6 cellular contexts compared by ENCODE assay signal in the genomic region with DNA sequence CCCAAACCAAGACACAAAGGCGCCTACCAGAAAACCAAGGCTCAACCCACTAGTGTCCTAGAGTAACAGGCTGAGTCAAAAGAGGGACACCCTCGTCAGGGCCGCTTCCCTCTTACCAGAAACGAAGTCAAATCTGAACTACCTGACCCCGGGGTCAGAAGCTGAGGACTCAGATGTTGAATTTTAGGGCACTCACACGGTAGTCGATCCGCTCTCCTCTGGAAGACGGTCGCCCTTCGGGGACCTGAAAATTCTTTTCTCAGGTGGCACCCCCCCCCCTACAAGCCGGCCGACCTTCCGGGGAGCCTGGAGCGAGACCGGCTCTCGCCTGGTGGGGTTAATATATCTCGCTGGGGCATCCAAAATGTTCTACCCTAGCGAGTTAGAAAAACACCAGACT.
"Had no signal": no experiment of that assay in that cellular context is flagged by ENCODE, and none has a peak within 500 bp of the region (broad histone marks: within the 10 kb centered on the region; RNA-seq: fewer than 3 reads in every experiment).

No MANE protein-coding gene starts in this region.

- H3K4me1 ChIP-seq: HAP-1 had no signal

- H3K9ac ChIP-seq: GM23248, KMS-11 had no signal

- H3K36me3 ChIP-seq: HAP-1 had no signal

- H3K4me3 ChIP-seq: GM23248, HAP-1 had no signal

- H3K9me3 ChIP-seq: HAP-1 had no signal

- DNase-seq: GM23248, GOT3, HFFc6, KBM-7 had no signal

- H3K4me2 ChIP-seq: KMS-11 had no signal

- H3K27ac ChIP-seq: GM23248, KMS-11 had no signal
